In genomic region chr22:27331526-27332281, GRCh38 we compare ENCODE assay signal across 8 cellular contexts.
DNase-seq lines count a peak whose midpoint lies in the region; ATAC-seq and TF ChIP-seq lines count a peak whose summit lies in the region.

No MANE protein-coding gene starts in this region.

- no peak overlapping the region for H3K4me3 ChIP-seq in GM12864 (ENCODE audit: low read depth, low read length)
- H3K4me3 ChIP-seq in SJCRH30: no peak overlapping the region
- H3K4me3 ChIP-seq in heart right ventricle: no peak overlapping the region

- H3K36me3 ChIP-seq in SJCRH30 (no peaks in the 10 kb centered on the region), heart right ventricle (no peaks in the 10 kb centered on the region)

- 20 to 21% methylated on average over 16 of the region's 16 CpGs for WGBS in heart right ventricle, 2 donors

- peak; percentile 54 to 96 (median 83) for ATAC-seq in heart right ventricle
- ATAC-seq in HG02840 (IDR thresholded peaks at IDR 0.05; ENCODE audit: low FRiP score, unreplicated experiment): no peak

- no peak overlapping the region for H3K27ac ChIP-seq in SJCRH30
- no peak overlapping the region for H3K27ac ChIP-seq in heart right ventricle

- H3K27me3 ChIP-seq in SJCRH30: no peaks in the 10 kb centered on the region
- peaks cover 0 to 57% (median 36%) of the 10 kb centered on the region in 7 donors for H3K27me3 ChIP-seq in heart right ventricle

- TF ChIP-seq CTCF in GM12864 (IDR thresholded peaks at IDR 0.05; ENCODE audit: low read depth, low read length, missing control alignments) (peak; percentile 28), heart right ventricle (IDR thresholded peaks at IDR 0.05) (peak in 6 of 9 donors; percentile 32 to 53 (median 44))

- H3K4me1 ChIP-seq in SJCRH30: 0 out of 2 replicates have a peak, but pooled peaks cover 2% of the 10 kb centered on the region
- peaks cover 0 to 9% (median 0%) of the 10 kb centered on the region in 9 donors for H3K4me1 ChIP-seq in heart right ventricle

- H3K9me3 ChIP-seq in SJCRH30 (replicated peaks) (no peaks in the 10 kb centered on the region), heart right ventricle (peaks cover 0 to 5% (median 0%) of the 10 kb centered on the region in 11 donors)

- intact Hi-C loops in heart right ventricle (cut with DNase I): loop anchor here in 1 of 10 donors (10.0 kb wide), 1 partner anchor 577 kb away; no protein-coding TSS in a partner anchor

- no peak for DNase-seq in GM12864 (ENCODE audit: low read depth)
- DNase-seq in SJCRH30: peak; percentile 17 to 23
- peak; percentile 26 to 64 for DNase-seq in heart right ventricle
- DNase-seq in retina: peak; percentile 65
- no peak for DNase-seq in DMS114 treated with DMSO at 0.1 percent for 48 hours (lab: John Stamatoyannopoulos, UW; ENCODE audit: unreplicated experiment)
- DNase-seq in central memory CD4-positive, alpha-beta T cell: no peak
- DNase-seq in A172 (ENCODE audit: low spot score): no peak

Comparison
In these comparisons a context has a peak if more than half of its experiments do, and no peak if none do; other contexts are left out.
1. DNase-seq: peak in SJCRH30 (2 of 2), heart right ventricle (2 of 2) and retina (single experiment); none in GM12864 (single experiment), DMS114 treated with DMSO at 0.1 percent for 48 hours (single experiment), central memory CD4-positive, alpha-beta T cell (single experiment) and A172 (single experiment).